In the genomic region with DNA sequence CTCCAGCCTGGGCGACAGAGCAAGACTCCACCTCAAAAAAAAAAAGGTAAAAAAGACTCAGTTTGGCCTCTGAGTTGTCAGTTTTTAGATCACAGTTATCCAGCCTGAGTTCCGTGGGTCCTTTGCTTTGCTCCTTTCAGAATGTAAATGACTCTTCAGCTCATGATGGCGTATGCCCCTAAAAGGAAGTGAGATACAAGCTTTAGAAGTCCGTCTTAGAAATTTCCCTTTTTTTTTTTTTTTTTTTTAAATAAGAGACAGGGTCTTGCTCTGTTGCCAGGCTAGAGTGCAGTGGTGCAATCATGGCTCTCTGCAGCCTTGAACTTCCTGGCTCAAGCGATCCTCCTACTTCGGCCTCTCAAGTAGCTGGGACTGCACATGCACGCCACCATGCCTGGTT, we compare ENCODE assay signal across 7 cellular contexts. TPM values are rescaled to one million over a fixed set of nuclear protein-coding genes. Genes with fewer than 3 reads are reported as not detected.
DNase-seq lines count a peak whose midpoint lies in the region; ATAC-seq, FAIRE-seq and TF ChIP-seq lines count a peak whose summit lies in the region.
"Not testable (repeated sequence)": the region's sequence is repeated elsewhere in the genome, so short reads cannot be mapped to it uniquely, and the experiment has no call there.

No MANE protein-coding gene starts in this region.

- RAD21 ChIA-PET in GM12878 (lab: Charles Lee; ENCODE audit: unreplicated experiment): interaction anchor here (0.7 to 1.9 kb wide), 5 partner anchors 25 to 76 kb away, joined by 3 to 6 read pairs (median 4); partner anchors contain the start of gene SNX29

- not testable (repeated sequence) for H3K9me3 Mint-ChIP-seq in naive B cell; stimulated activated memory B cell treated with anti-CD40 and anti-IgM and Interleukin-4, amounts not matched to agents 10 μg/mL and 1 μg/mL and 100 μg/mL, for 72 hours

- H3K4me2 ChIP-seq in DOHH2 (ENCODE audit: low read length) (peak overlapping the region; percentile 64), GM12878 (ENCODE audit: control insufficient read depth, insufficient read depth) (peak overlapping the region; percentile 33)

- FAIRE-seq in GM12878 (lab: Jason Lieb, UNC): not testable (repeated sequence)

- H3K36me3 Mint-ChIP-seq in naive B cell: peaks cover 12 to 14% of the 10 kb centered on the region in 2 donors
- H3K36me3 Mint-ChIP-seq in stimulated activated memory B cell treated with anti-CD40 and anti-IgM and Interleukin-4, amounts not matched to agents 10 μg/mL and 1 μg/mL and 100 μg/mL, for 72 hours: peaks cover 41% of the 10 kb centered on the region

- WGBS in GM12878 (ENCODE audit: insufficient coverage, insufficient replicate concordance, low lambda C conversion rate, missing lambda C conversion rate): 1% methylated on average over 7 of the region's 7 CpGs
- WGBS in heart left ventricle, 4 donors: 83 to 94% (median 88%) methylated on average over 7 of the region's 7 CpGs

- not testable (repeated sequence) for TF ChIP-seq RAD21 in GM12878 (IDR thresholded peaks at IDR 0.05; ENCODE audit: insufficient read depth, low read depth, low read length)

- intact Hi-C loops in GM12878 (cut with micrococcal nuclease; ENCODE audit: unreplicated experiment); heart left ventricle (cut with DNase I): not testable (repeated sequence)

- POLR2A ChIA-PET in GM12878 (lab: Charles Lee): not testable (repeated sequence)

- BruUV-seq in GM12878 (replicated peaks; lab: Mats Ljungman, UMichigan): not testable (repeated sequence)

- ATAC-seq in HG02852 (IDR thresholded peaks at IDR 0.05; ENCODE audit: unreplicated experiment) (peak; percentile 48), GM12878 (peak; percentile 66), heart left ventricle (peak in 1 of 4 donors; percentile 14), naive B cell (ENCODE audit: low read depth in 2 of 2) (peak; percentile 43 to 49)
- ATAC-seq in stimulated activated memory B cell treated with anti-CD40 and anti-IgM and Interleukin-4, amounts not matched to agents 10 μg/mL and 1 μg/mL and 100 μg/mL, for 72 hours: peak; percentile 73

- H3K79me2 ChIP-seq in DOHH2 (ENCODE audit: control insufficient read depth, low read length); GM12878 (ENCODE audit: control insufficient read depth, insufficient read depth, low read length): not testable (repeated sequence)

- CTCF ChIA-PET in GM12878 (lab: Yijun Ruan, JAX): interaction anchor here (0.6 to 3.0 kb wide), 5 partner anchors 33 to 1002 kb away, joined by 3 to 9 read pairs (median 5); partner anchors contain the start of gene TNFRSF17

- H3K9me3 ChIP-seq in DOHH2 (ENCODE audit: control insufficient read depth, insufficient read depth, low read length); GM12878 (replicated peaks; ENCODE audit: control insufficient read depth, insufficient read depth, low read length); heart left ventricle: not testable (repeated sequence)

- TF ChIP-seq CTCF in DOHH2 (IDR thresholded peaks at IDR 0.05; ENCODE audit: low read depth, low read length, poor library complexity, severe bottlenecking); GM12878 (IDR thresholded peaks at IDR 0.05 in 2 of 3, conservative IDR thresholded peaks at IDR 0.05 in 1 of 3; ENCODE audit: control insufficient read depth in 2 of 3, extremely low read depth in 1 of 3, insufficient read depth in 1 of 3, low read depth in 3 of 3, low read length in 3 of 3); heart left ventricle (IDR thresholded peaks at IDR 0.05): not testable (repeated sequence)

- SMC1A ChIA-PET in GM12878 (lab: Charles Lee; ENCODE audit: uncharacterized antibody, unreplicated experiment): interaction anchor here (1.1 to 2.3 kb wide), 4 partner anchors 57 to 86 kb away, joined by 3 to 12 read pairs (median 8); partner anchors contain the start of gene TNFRSF17

- peaks cover 58% of the 10 kb centered on the region for H3K4me1 ChIP-seq in DOHH2 (ENCODE audit: control insufficient read depth, low read length)
- peaks cover 29% of the 10 kb centered on the region for H3K4me1 ChIP-seq in GM12878 (ENCODE audit: control insufficient read depth, insufficient read depth, low read length)
- H3K4me1 ChIP-seq in heart left ventricle: peaks cover 0 to 43% (median 17%) of the 10 kb centered on the region in 12 donors

- TF ChIP-seq EP300 in GM12878 (IDR thresholded peaks at IDR 0.05; ENCODE audit: borderline replicate concordance in 1 of 2, control insufficient read depth in 1 of 2, low read depth in 2 of 2, low read length in 2 of 2): not testable (repeated sequence)

- H3F3A ChIP-seq in DOHH2 (ENCODE audit: control insufficient read depth, insufficient read depth): not testable (repeated sequence)

- not testable (repeated sequence) for H3K27me3 Mint-ChIP-seq in naive B cell; stimulated activated memory B cell treated with anti-CD40 and anti-IgM and Interleukin-4, amounts not matched to agents 10 μg/mL and 1 μg/mL and 100 μg/mL, for 72 hours

- in situ Hi-C loops in GM12878 (cut with MboI): not testable (repeated sequence)

- H3K9me2 ChIP-seq in DOHH2 (replicated peaks; ENCODE audit: control insufficient read depth, low read length): not testable (repeated sequence)

- H3K9ac ChIP-seq in GM12878 (ENCODE audit: control insufficient read depth, insufficient read depth, low read length): not testable (repeated sequence)

- H3K27ac Mint-ChIP-seq in naive B cell: peak overlapping the region; percentile 96 to 100 (median 99)
- peak overlapping the region; percentile 92 for H3K27ac Mint-ChIP-seq in stimulated activated memory B cell treated with anti-CD40 and anti-IgM and Interleukin-4, amounts not matched to agents 10 μg/mL and 1 μg/mL and 100 μg/mL, for 72 hours

- peak overlapping the region; percentile 62 for H3K4me3 ChIP-seq in DOHH2 (ENCODE audit: low read length)
- H3K4me3 ChIP-seq in GM12878, heart left ventricle: not testable (repeated sequence)

- H3K27me3 ChIP-seq in DOHH2 (ENCODE audit: control insufficient read depth, low read length); GM12878 (replicated peaks in 1 of 2; ENCODE audit: control insufficient read depth in 2 of 2, insufficient read depth in 2 of 2, low read length in 1 of 2); heart left ventricle: not testable (repeated sequence)

- not testable (repeated sequence) for H4K20me1 ChIP-seq in DOHH2 (ENCODE audit: control insufficient read depth, insufficient read depth, low read depth, low read length); GM12878 (ENCODE audit: control insufficient read depth, insufficient read depth)

- H2AFZ ChIP-seq in GM12878 (ENCODE audit: control insufficient read depth, low read depth, low read length): peak overlapping the region; percentile 33; the same call in 1 of the 2 replicates

- H3K4me1 Mint-ChIP-seq in naive B cell: peaks cover 64 to 97% (median 86%) of the 10 kb centered on the region in 3 donors
- peaks cover 84% of the 10 kb centered on the region for H3K4me1 Mint-ChIP-seq in stimulated activated memory B cell treated with anti-CD40 and anti-IgM and Interleukin-4, amounts not matched to agents 10 μg/mL and 1 μg/mL and 100 μg/mL, for 72 hours

- peak; percentile 8 for DNase-seq in NOMO-1 treated with dmso at 0.1 percent for 144 hours (lab: John Stamatoyannopoulos, UW; ENCODE audit: unreplicated experiment)
- not testable (repeated sequence) for DNase-seq in GM12878 (ENCODE audit: low read depth, low spot score); heart left ventricle
- DNase-seq in naive B cell: peak; percentile 43

- peak overlapping the region; percentile 34 to 92 (median 78) for H3K4me3 Mint-ChIP-seq in naive B cell
- H3K4me3 Mint-ChIP-seq in stimulated activated memory B cell treated with anti-CD40 and anti-IgM and Interleukin-4, amounts not matched to agents 10 μg/mL and 1 μg/mL and 100 μg/mL, for 72 hours: not testable (repeated sequence)

- TF ChIP-seq POLR2A in GM12878 (IDR thresholded peaks at IDR 0.05; ENCODE audit: low read depth, low read length); heart left ventricle (IDR thresholded peaks at IDR 0.05): not testable (repeated sequence)

- H3K36me3 ChIP-seq in DOHH2 (ENCODE audit: control insufficient read depth, low read length); GM12878 (ENCODE audit: control insufficient read depth in 2 of 2, insufficient read depth in 2 of 2, low read length in 1 of 2); heart left ventricle: not testable (repeated sequence)

- peak overlapping the region; percentile 67 for H3K27ac ChIP-seq in DOHH2 (ENCODE audit: low read depth, low read length)
- H3K27ac ChIP-seq in GM12878 (ENCODE audit: control insufficient read depth, insufficient read depth): peak overlapping the region; percentile 74
- H3K27ac ChIP-seq in heart left ventricle: peak overlapping the region in 8 of 12 donors; percentile 22 to 79 (median 52)

TF ChIP-seq in GM12878, 131 proteins besides CTCF, POLR2A, EP300 and RAD21:
- peak in 1 of 2 experiments; percentile 59; a peak in 1 of 4 replicates for TF ChIP-seq SRF (IDR thresholded peaks at IDR 0.05; ENCODE audit: low read depth in 2 of 2, low read length in 2 of 2)
TF ChIP-seq in GM12878: peak in this region for 1; not testable (repeated sequence) for 130.

RNA-seq across cellular contexts. Expression of gene SNX29, which starts 58.4 kb away (rescaled TPM):
- 736 and 739 TPM in 2 replicates for total RNA-seq in GM12878 (2013; cell fraction: nucleolus; rRNA removed)
- total RNA-seq in GM12878 (2014; rRNA removed): 22.0 and 24.2 TPM in 2 replicates
- 20.3 and 21.5 TPM in 2 replicates for total RNA-seq in GM12878 (2014; rRNA removed; fragmentation: Illumina TruSeq; extraction: Trizol)
- total RNA-seq in GM12878 (2021): 62.4 and 68.3 TPM in 2 replicates
- polyA plus RNA-seq in GM12878 (2011; ENCODE audit: low read depth): 12.9 TPM
- 26.7 and 38.7 TPM in 2 replicates for polyA plus RNA-seq in GM12878 (2011; rRNA removed)
- 32.5 and 36.2 TPM in 2 replicates for polyA plus RNA-seq in GM12878 (2011; cell fraction: cytosol; rRNA removed)
- polyA plus RNA-seq in GM12878 (2011; cell fraction: nucleus; rRNA removed): 46.6 and 54.8 TPM in 2 replicates
- polyA plus RNA-seq in GM12878 (2012): 18.4 and 20.3 TPM in 2 replicates
- polyA plus RNA-seq in GM12878 (2014; fragmentation: Illumina TruSeq; extraction: Trizol): 21.0 and 24.4 TPM in 2 replicates
- polyA plus RNA-seq in GM12878 (2014; fragmentation: Nextera tagmentation; extraction: Ambion mirVana): 10 to 100 TPM in 1 of 2 experiments, 1 to 10 TPM in 1; 6.8 to 44.0 TPM
- 19.3 and 24.1 TPM in 2 replicates for polyA plus RNA-seq in GM12878 (2014; rRNA removed)
- polyA plus RNA-seq in GM12878 (2016; fragmentation: Nextera tagmentation; extraction: Ambion mirVana): 10 to 100 TPM; 54.6 to 68.3 TPM
- polyA minus RNA-seq in GM12878 (2011; rRNA and poly(A)+ RNA removed): 205 and 208 TPM in 2 replicates
- polyA minus RNA-seq in GM12878 (2011; cell fraction: cytosol; rRNA and poly(A)+ RNA removed): 24.7 and 27.9 TPM in 2 replicates
- polyA minus RNA-seq in GM12878 (2011; cell fraction: nucleus; rRNA and poly(A)+ RNA removed): 148 and 216 TPM in 2 replicates
- 10 to 100 TPM in 8 of 9 donors, 1 to 10 TPM in 1; 8.4 to 26.2 (median 12.9) TPM for total RNA-seq in heart left ventricle
- polyA plus RNA-seq in heart left ventricle: 1 to 10 TPM; 3.7 to 4.3 TPM
- polyA plus RNA-seq in naive B cell (ENCODE audit: low read depth in 6 of 6): 100 to 1,000 TPM in 5 of 6 donors, 10 to 100 TPM in 1; 96.0 to 209 (median 155) TPM
